ENCODE assay signal across 11 cellular contexts in genomic region chr12:57133013-57133569, GRCh38. TPM values are rescaled to one million over a fixed set of nuclear protein-coding genes. Genes with fewer than 3 reads are reported as not detected.
DNase-seq lines count a peak whose midpoint lies in the region; ATAC-seq and TF ChIP-seq lines count a peak whose summit lies in the region.
"Had no signal": no experiment of that assay in that cellular context is flagged by ENCODE, and none has a peak within 500 bp of the region (broad histone marks: within the 10 kb centered on the region; RNA-seq: fewer than 3 reads in every experiment).

No MANE protein-coding gene starts in this region.

- no peak for TF ChIP-seq POLR2A in sigmoid colon (IDR thresholded peaks at IDR 0.05)

- no peaks in the 10 kb centered on the region for H3K36me3 Mint-ChIP-seq in WTC11

- H3K4me1 ChIP-seq in BLaER1 treated with 17β-estradiol and CSF1 and Interleukin-3, amounts not matched to agents 10 nM and 100 nM: peaks cover 30 to 82% (median 67%) of the 10 kb centered on the region in 10 experiments
- H3K4me1 ChIP-seq in right cardiac atrium (ENCODE audit: control insufficient read depth, insufficient read depth, low read length): peaks cover 9% of the 10 kb centered on the region
- H3K4me1 ChIP-seq in sigmoid colon: peaks cover 0 to 89% (median 75%) of the 10 kb centered on the region in 4 donors

- CTCF ChIA-PET in WTC11 (lab: Charles Lee): interaction anchor here (0.6 to 2.3 kb wide), 9 partner anchors 9 to 110 kb away, joined by 3 to 11 read pairs (median 3); no protein-coding TSS in a partner anchor

- H3K27me3 Mint-ChIP-seq in WTC11 (ENCODE audit: low read depth): no peaks in the 10 kb centered on the region

- peak overlapping the region in 5 of 11 experiments; percentile 7 to 39 (median 9); a peak in 4 of 22 replicates for H3K27ac ChIP-seq in BLaER1 treated with 17β-estradiol and CSF1 and Interleukin-3, amounts not matched to agents 10 nM and 100 nM
- H3K27ac ChIP-seq in right cardiac atrium (ENCODE audit: low read length) (peak overlapping the region; percentile 11), sigmoid colon (peak overlapping the region; percentile 92 to 99 (median 98))

- H3K27me3 ChIP-seq in BLaER1 treated with 17β-estradiol and CSF1 and Interleukin-3, amounts not matched to agents 10 nM and 100 nM: peaks cover 0 to 5% (median 0%) of the 10 kb centered on the region in 11 experiments; a peak in 5 of 22 replicates
- H3K27me3 ChIP-seq in right cardiac atrium (ENCODE audit: control insufficient read depth, insufficient read depth) (no peaks in the 10 kb centered on the region), sigmoid colon (no peaks in the 10 kb centered on the region)

- H3K9ac ChIP-seq in BLaER1 treated with 17β-estradiol and CSF1 and Interleukin-3, amounts not matched to agents 10 nM and 100 nM: peak overlapping the region in 6 of 11 experiments; percentile 12 to 82 (median 76); a peak in 5 of 22 replicates

- ATAC-seq in WTC11 (no peak), right cardiac atrium (no peak), GM18867 (IDR thresholded peaks at IDR 0.05; ENCODE audit: unreplicated experiment) (no peak), HG03095 (IDR thresholded peaks at IDR 0.05; ENCODE audit: unreplicated experiment) (no peak)
- ATAC-seq: Panc1 had no signal

- intact Hi-C loops in right cardiac atrium (cut with DNase I) (no loop called here), sigmoid colon (cut with DNase I) (no loop called here)

- no peak for TF ChIP-seq EP300 in sigmoid colon (IDR thresholded peaks at IDR 0.05)

- POLR2A ChIA-PET in WTC11 (lab: Charles Lee): interaction anchor here (1.0 kb wide), 1 partner anchor 96 kb away, joined by 3 read pairs; the partner anchor contains the start of gene SHMT2

- H3K4me3 ChIP-seq in BLaER1 treated with 17β-estradiol and CSF1 and Interleukin-3, amounts not matched to agents 10 nM and 100 nM: peak overlapping the region in 2 of 10 experiments; percentile 88 to 92; a peak in 2 of 20 replicates
- H3K4me3 ChIP-seq in right cardiac atrium (ENCODE audit: low read length): no peak overlapping the region
- H3K4me3 ChIP-seq in sigmoid colon: peak overlapping the region in 3 of 4 donors; percentile 11 to 71 (median 14)

- H3K4me3 Mint-ChIP-seq in WTC11: 0 out of 2 replicates have a peak overlapping the region, but pooled peaks have one; percentile 18

- H3K9me3 Mint-ChIP-seq in WTC11: no peaks in the 10 kb centered on the region

- H4K20me1 ChIP-seq in BLaER1 treated with 17β-estradiol and CSF1 and Interleukin-3, amounts not matched to agents 10 nM and 100 nM: peaks cover 0 to 79% (median 16%) of the 10 kb centered on the region in 11 experiments; a peak in 9 of 22 replicates

- TF ChIP-seq CTCF in WTC11 (IDR thresholded peaks at IDR 0.05) (no peak), sigmoid colon (IDR thresholded peaks at IDR 0.05) (no peak)

- WGBS in right cardiac atrium: 53% methylated on average over 4 of the region's 4 CpGs
- 73 to 82% methylated on average over 4 of the region's 4 CpGs for WGBS in sigmoid colon, 2 donors

- peak overlapping the region; percentile 56; the same call in 1 of the 2 replicates for H3K27ac Mint-ChIP-seq in WTC11

- H3K4me1 Mint-ChIP-seq in WTC11: peaks cover 70% of the 10 kb centered on the region

- no peaks in the 10 kb centered on the region for H3K9me3 ChIP-seq in BLaER1 treated with 17β-estradiol and CSF1 and Interleukin-3, amounts not matched to agents 10 nM and 100 nM (replicated peaks in 1 of 11)
- no peaks in the 10 kb centered on the region for H3K9me3 ChIP-seq in right cardiac atrium (ENCODE audit: control insufficient read depth, low read length)
- H3K9me3 ChIP-seq in sigmoid colon: no peaks in the 10 kb centered on the region

- H3K36me3 ChIP-seq in BLaER1 treated with 17β-estradiol and CSF1 and Interleukin-3, amounts not matched to agents 10 nM and 100 nM: peaks cover 0 to 47% (median 0%) of the 10 kb centered on the region in 11 experiments; a peak in 9 of 22 replicates
- peaks cover 0 to under 1% (median 0%) of the 10 kb centered on the region in 4 donors for H3K36me3 ChIP-seq in sigmoid colon

- no peak for DNase-seq in WTC11 (ENCODE audit: low spot score)
- no peak for DNase-seq in right cardiac atrium
- no peak for DNase-seq in sigmoid colon
- no peak for DNase-seq in NCI-H524 (lab: John Stamatoyannopoulos, UW)
- no peak for DNase-seq in NCI-H82 treated with DMSO at 0.1 percent for 48 hours (lab: John Stamatoyannopoulos, UW; ENCODE audit: unreplicated experiment)

- peak overlapping the region in 6 of 11 experiments; percentile 95 to 99 (median 96); a peak in 10 of 22 replicates for H3K4me2 ChIP-seq in BLaER1 treated with 17β-estradiol and CSF1 and Interleukin-3, amounts not matched to agents 10 nM and 100 nM

TF ChIP-seq in WTC11, 78 proteins besides CTCF, POLR2A, EP300 and RAD21 (continues in another document):
- no peak for TF ChIP-seq ARID4B (CRISPR knock-in tag; IDR thresholded peaks at IDR 0.05; ENCODE audit: borderline replicate concordance)
- TF ChIP-seq ZBTB43 (CRISPR knock-in tag; IDR thresholded peaks at IDR 0.05): no peak
- TF ChIP-seq NFYB (CRISPR knock-in tag; conservative IDR thresholded peaks at IDR 0.05; ENCODE audit: low read depth): no peak
- TF ChIP-seq SP1 (CRISPR knock-in tag; conservative IDR thresholded peaks at IDR 0.05): no peak
- no peak for TF ChIP-seq ZNF671 (CRISPR knock-in tag; IDR thresholded peaks at IDR 0.05)
- no peak for TF ChIP-seq RORB (CRISPR knock-in tag; IDR thresholded peaks at IDR 0.05)

RNA-seq across cellular contexts. Expression of gene LRP1, which starts 4.8 kb away (rescaled TPM):
- 107 to 120 TPM (median 112 TPM) in 3 replicates for total RNA-seq in WTC11 (2021)
- 100 to 1,000 TPM in 3 of 4 donors, 10 to 100 TPM in 1; 79.7 to 181 (median 154) TPM for total RNA-seq in right cardiac atrium
- polyA plus RNA-seq in right cardiac atrium: 55.0 TPM
- total RNA-seq in sigmoid colon: 100 to 1,000 TPM; 147 to 262 (median 204) TPM
- polyA plus RNA-seq in sigmoid colon: 10 to 100 TPM; 11.4 to 57.9 (median 14.1) TPM

RNA-seq across cellular contexts. Expression of gene LRP1-AS, which starts 14.3 kb away (rescaled TPM):
- total RNA-seq in WTC11 (2021) (not detected in 3 replicates), right cardiac atrium (not detected), sigmoid colon (not detected)
- polyA plus RNA-seq in right cardiac atrium (not detected), sigmoid colon (not detected)
- total RNA-seq: lung microvascular endothelial cell, M059J had no signal

RNA-seq across cellular contexts. Expression of gene STAT6, which starts 21.9 kb away (rescaled TPM):
- total RNA-seq in WTC11 (2021) (47.0 to 50.0 TPM (median 48.9 TPM) in 3 replicates), right cardiac atrium (10 to 100 TPM; 77.8 to 89.6 (median 83.6) TPM), sigmoid colon (100 to 1,000 TPM; 105 to 163 (median 113) TPM)
- polyA plus RNA-seq in right cardiac atrium (57.6 TPM), sigmoid colon (100 to 1,000 TPM in 2 of 3 donors, 10 to 100 TPM in 1; 66.1 to 210 (median 123) TPM)
- total RNA-seq: M059J had no signal

RNA-seq across cellular contexts. Expression of gene NAB2, which starts 44.2 kb away (rescaled TPM):
- total RNA-seq in WTC11 (2021) (16.5 to 20.5 TPM (median 17.2 TPM) in 3 replicates), right cardiac atrium (10 to 100 TPM; 12.8 to 22.7 (median 14.7) TPM), sigmoid colon (10 to 100 TPM; 24.8 to 28.9 (median 27.4) TPM)
- polyA plus RNA-seq in right cardiac atrium (13.8 TPM), sigmoid colon (1 to 10 TPM; 2.5 to 9.5 (median 5.4) TPM)

RNA-seq across cellular contexts. Expression of gene NEMP1, which starts 54.5 kb away (rescaled TPM):
- total RNA-seq in WTC11 (2021): 38.3 to 41.9 TPM (median 39.6 TPM) in 3 replicates
- 1 to 10 TPM; 4.4 to 6.1 (median 5.1) TPM for total RNA-seq in right cardiac atrium
- 1.6 TPM for polyA plus RNA-seq in right cardiac atrium
- 10 to 100 TPM; 11.5 to 13.6 (median 12.7) TPM for total RNA-seq in sigmoid colon
- polyA plus RNA-seq in sigmoid colon: 1 to 10 TPM in 1 of 3 donors, under 1 TPM in 2; 0.60 to 6.2 (median 0.92) TPM
